In the genomic region with DNA sequence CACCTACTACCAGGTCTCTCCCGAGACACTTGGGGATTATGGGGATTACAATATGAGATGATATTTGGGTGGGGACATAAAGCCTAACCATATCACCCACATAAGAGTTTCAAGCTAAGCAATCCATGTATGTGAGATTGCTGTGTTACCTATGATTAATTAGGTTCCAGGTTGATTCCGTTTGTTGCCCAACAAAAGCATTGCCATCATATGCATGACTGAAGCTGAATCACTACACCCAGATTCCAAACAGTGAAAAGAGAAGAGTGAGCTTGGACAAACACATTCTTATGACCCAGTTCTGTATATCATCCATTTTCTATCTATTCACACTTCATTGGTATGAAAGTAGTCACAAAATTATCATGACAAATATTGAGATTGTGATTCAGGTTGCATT, we compare ENCODE assay signal across 34 cellular contexts.
"Had no signal": no experiment of that assay in that cellular context is flagged by ENCODE, and none has a peak within 500 bp of the region (broad histone marks: within the 10 kb centered on the region; RNA-seq: fewer than 3 reads in every experiment).

No MANE protein-coding gene starts in this region.

- ATAC-seq: activated CD4-positive, CD25-positive, alpha-beta regulatory T cell treated with anti-CD3 and anti-CD28 coated beads, Interleukin-2, amount 50 U/mL, for 24 hours; activated CD8-positive, alpha-beta memory T cell treated with anti-CD3 and anti-CD28 coated beads, Interleukin-2, amount 10 ng/mL, durations not matched to agents 7 days and 5 days; activated CD8-positive, alpha-beta T cell treated with anti-CD3 and anti-CD28 coated beads for 36 hours; activated T-helper 17 cell treated with anti-CD3 and anti-CD28 coated beads, Interleukin-2, amount 50 U/mL, for 72 hours; effector memory CD8-positive, alpha-beta T cell; esophagus mucosa; gastrocnemius medialis; heart left ventricle; T-helper 17 cell had no signal

- H3K36me3 Mint-ChIP-seq: activated CD8-positive, alpha-beta memory T cell treated with anti-CD3 and anti-CD28 coated beads, Interleukin-2, amount 10 ng/mL, durations not matched to agents 7 days and 5 days; activated naive CD8-positive, alpha-beta T cell had no signal

- DNase-seq: activated B cell treated with CpG ODN at 0.5 μM for 24 hours; activated CD4-positive, alpha-beta T cell treated with anti-CD3 and anti-CD28 coated beads for 48 hours; activated CD4-positive, alpha-beta T cell treated with anti-CD3 and anti-CD28 coated beads, Interleukin-2, amount 50 U/mL, for 1 hour; activated CD4-positive, alpha-beta T cell treated with anti-CD3 and anti-CD28 coated beads, Interleukin-2, amount 50 U/mL, for 48 hours; activated CD8-positive, alpha-beta memory T cell treated with anti-CD3 and anti-CD28 coated beads, Interleukin-2, amount 10 ng/mL, durations not matched to agents 7 days and 5 days; activated CD8-positive, alpha-beta memory T cell treated with anti-CD3 and anti-CD28 coated beads, Interleukin-2, amount 50 U/mL, for 4 hours; activated CD8-positive, alpha-beta T cell treated with anti-CD3 and anti-CD28 coated beads for 36 hours; activated effector memory CD4-positive, alpha-beta T cell treated with Interleukin-2 at 50 U/mL for 16 hours; activated gamma-delta T cell treated with Interleukin-2 at 50 U/mL for 16 hours; activated naive CD4-positive, alpha-beta T cell treated with anti-CD3 and anti-CD28 coated beads, Interleukin-2, amount 50 U/mL, for 16 hours; activated naive CD4-positive, alpha-beta T cell treated with Interleukin-2 at 50 U/mL for 16 hours; activated T-cell treated with anti-CD3 and anti-CD28 coated beads for 4 hours; activated T-cell treated with anti-CD3 and anti-CD28 coated beads, Interleukin-2, amount 50 U/mL, for 24 hours; amniotic stem cell; anterior cingulate cortex; brain microvascular endothelial cell; caudate nucleus; cortex of kidney; dermis blood vessel endothelial cell; effector CD4-positive, alpha-beta T cell; effector memory CD8-positive, alpha-beta T cell; foreskin fibroblast; gastrocnemius medialis; glutamatergic neuron; heart left ventricle; T-helper 1 cell; T-helper 17 cell; T1000; WERI-Rb-1 had no signal

- H3K4me1 Mint-ChIP-seq: activated B cell treated with CpG ODN at 0.5 μM for 24 hours; activated CD8-positive, alpha-beta memory T cell treated with anti-CD3 and anti-CD28 coated beads, Interleukin-2, amount 10 ng/mL, durations not matched to agents 7 days and 5 days; activated T-helper 17 cell treated with anti-CD3 and anti-CD28 coated beads, Interleukin-2, amount 50 U/mL, for 72 hours; T-helper 17 cell had no signal

- H3K4me3 Mint-ChIP-seq: activated B cell treated with CpG ODN at 0.5 μM for 24 hours; activated CD8-positive, alpha-beta memory T cell treated with anti-CD3 and anti-CD28 coated beads, Interleukin-2, amount 10 ng/mL, durations not matched to agents 7 days and 5 days; activated CD8-positive, alpha-beta T cell treated with anti-CD3 and anti-CD28 coated beads for 36 hours; activated naive CD8-positive, alpha-beta T cell; activated T-cell treated with anti-CD3 and anti-CD28 coated beads, Interleukin-2, amount 50 U/mL, for 24 hours; activated T-helper 17 cell treated with anti-CD3 and anti-CD28 coated beads, Interleukin-2, amount 50 U/mL, for 72 hours; effector memory CD8-positive, alpha-beta T cell; T-helper 17 cell; T-helper 2 cell treated with Interferon-gamma antibody and Interleukin-4, amounts not matched to agents 5 μg/mL and 100 μg/mL, for 36 hours had no signal

- H3K9me3 Mint-ChIP-seq: activated B cell treated with CpG ODN at 0.5 μM for 24 hours; activated CD8-positive, alpha-beta T cell treated with anti-CD3 and anti-CD28 coated beads for 36 hours; activated T-cell treated with anti-CD3 and anti-CD28 coated beads, Interleukin-2, amount 50 U/mL, for 24 hours; activated T-helper 17 cell treated with anti-CD3 and anti-CD28 coated beads, Interleukin-2, amount 50 U/mL, for 72 hours; T-helper 2 cell treated with Interferon-gamma antibody and Interleukin-4, amounts not matched to agents 5 μg/mL and 100 μg/mL, for 36 hours had no signal

- H3K27me3 Mint-ChIP-seq: activated B cell treated with CpG ODN at 0.5 μM for 24 hours; activated CD8-positive, alpha-beta memory T cell treated with anti-CD3 and anti-CD28 coated beads, Interleukin-2, amount 10 ng/mL, durations not matched to agents 7 days and 5 days; activated CD8-positive, alpha-beta T cell treated with anti-CD3 and anti-CD28 coated beads for 36 hours; activated naive CD8-positive, alpha-beta T cell; activated T-cell treated with anti-CD3 and anti-CD28 coated beads, Interleukin-2, amount 50 U/mL, for 24 hours; activated T-helper 17 cell treated with anti-CD3 and anti-CD28 coated beads, Interleukin-2, amount 50 U/mL, for 72 hours; effector memory CD8-positive, alpha-beta T cell; T-helper 17 cell had no signal

- H3K4me3 ChIP-seq: gastrocnemius medialis, heart left ventricle had no signal

- H3K27ac Mint-ChIP-seq: activated B cell treated with CpG ODN at 0.5 μM for 24 hours; activated CD8-positive, alpha-beta memory T cell treated with anti-CD3 and anti-CD28 coated beads, Interleukin-2, amount 10 ng/mL, durations not matched to agents 7 days and 5 days; activated CD8-positive, alpha-beta T cell treated with anti-CD3 and anti-CD28 coated beads for 36 hours; activated naive CD8-positive, alpha-beta T cell; activated T-cell treated with anti-CD3 and anti-CD28 coated beads, Interleukin-2, amount 50 U/mL, for 24 hours; activated T-helper 17 cell treated with anti-CD3 and anti-CD28 coated beads, Interleukin-2, amount 50 U/mL, for 72 hours; effector memory CD8-positive, alpha-beta T cell; T-helper 17 cell; T-helper 2 cell treated with Interferon-gamma antibody and Interleukin-4, amounts not matched to agents 5 μg/mL and 100 μg/mL, for 36 hours had no signal
